ENCODE assay signal across 18 cellular contexts in the genomic region with DNA sequence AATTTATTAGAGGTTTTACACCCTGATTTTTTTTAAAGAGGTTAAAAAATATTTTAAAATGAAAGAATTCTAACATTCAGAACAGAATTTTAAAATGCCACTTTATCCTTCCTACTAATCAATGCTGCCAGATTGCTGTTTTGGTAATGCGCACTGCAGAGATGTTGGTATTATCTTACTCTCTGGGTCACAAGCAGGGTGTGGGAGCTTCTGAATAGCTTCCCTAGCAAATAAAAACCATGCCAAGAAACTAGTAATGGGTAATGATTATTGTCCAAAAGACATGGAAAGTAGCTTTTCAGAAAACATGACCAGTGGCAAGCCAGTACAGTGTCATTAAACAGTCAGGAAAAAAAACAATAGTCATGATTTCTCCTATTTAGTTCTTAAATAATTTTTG.
"Had no signal": no experiment of that assay in that cellular context is flagged by ENCODE, and none has a peak within 500 bp of the region (broad histone marks: within the 10 kb centered on the region; RNA-seq: fewer than 3 reads in every experiment).

No MANE protein-coding gene starts in this region.

- ATAC-seq: activated T-cell treated with anti-CD3 and anti-CD28 coated beads, Interleukin-2, amount 50 U/mL, for 72 hours; heart right ventricle; left cardiac atrium; natural killer cell treated with Interleukin-12 subunit alpha and Interleukin-12 subunit beta and Interleukin-15 and Interleukin-18, amount 100 ng/mL, for 72 hours had no signal

- DNase-seq: activated CD4-positive, alpha-beta memory T cell treated with anti-CD3 and anti-CD28 coated beads for 36 hours; activated CD4-positive, alpha-beta T cell treated with anti-CD3 and anti-CD28 coated beads for 48 hours; activated effector memory CD4-positive, alpha-beta T cell treated with Interleukin-2 at 50 U/mL for 16 hours; activated naive CD4-positive, alpha-beta T cell treated with anti-CD3 and anti-CD28 coated beads for 36 hours; activated naive CD8-positive, alpha-beta T cell treated with anti-CD3 and anti-CD28 coated beads, Interleukin-2, amount 10 ng/mL, durations not matched to agents 7 days and 5 days; activated T-cell treated with anti-CD3 and anti-CD28 coated beads, Interleukin-2, amount 50 U/mL, for 72 hours; amniotic stem cell; cortex of kidney; heart right ventricle; islet precursor cell; left cardiac atrium; spleen; stimulated activated CD4-positive, alpha-beta T cell treated with anti-CD3 and anti-CD28 coated beads, Interleukin-4, amount 100 ng/mL, for 1 hour; stimulated activated naive CD4-positive, alpha-beta T cell; testis; trophoblast cell; uterus had no signal
